ENCODE assay signal across 19 cellular contexts in genomic region chr5:139205586-139205985, GRCh38. TPM values are rescaled to one million over a fixed set of nuclear protein-coding genes. Genes with fewer than 3 reads are reported as not detected.
A peak's percentile ranks its signal among the peaks of the same experiment; 100 is the strongest.
DNase-seq lines count a peak whose midpoint lies in the region; FAIRE-seq and TF ChIP-seq lines count a peak whose summit lies in the region.
"Had no signal": no experiment of that assay in that cellular context is flagged by ENCODE, and none has a peak within 500 bp of the region (broad histone marks: within the 10 kb centered on the region; RNA-seq: fewer than 3 reads in every experiment).

No MANE protein-coding gene starts in this region.

- H2AFZ ChIP-seq in trophoblast cell (ENCODE audit: insufficient read depth, low read length, poor library complexity) = no peak overlapping the region

- H2AK5ac ChIP-seq in trophoblast cell (ENCODE audit: low read length) = no peak overlapping the region

- DNase-seq in Caco-2 (peak in 1 of 2 experiments; percentile 20), trophoblast cell (peak; percentile 62 to 78), urothelium cell line (ENCODE audit: low spot score) (no peak), NCI-H1105 treated with DMSO at 0.1 percent for 48 hours (lab: John Stamatoyannopoulos, UW) (no peak), SW 1271 (lab: John Stamatoyannopoulos, UW) (no peak)
- DNase-seq: AML-193; CD4-positive, alpha-beta T cell; CD8-positive, alpha-beta T cell; DMS79 treated with DMSO at 0.1 percent for 48 hours; GF-D8 had no signal

- H3K4me2 ChIP-seq in trophoblast cell (ENCODE audit: low read length) = no peak overlapping the region
- H3K4me2 ChIP-seq: A549 had no signal

- H3K4me1 Mint-ChIP-seq in Caco-2 (ENCODE audit: low read depth, unreplicated experiment) = peaks cover 10% of the 10 kb centered on the region
- H3K4me1 Mint-ChIP-seq: B cell had no signal

- H3K79me1 ChIP-seq in trophoblast cell (ENCODE audit: low read length) = no peaks in the 10 kb centered on the region

- H3K4me1 ChIP-seq in Caco-2 = peaks cover 5% of the 10 kb centered on the region; the same call in 1 of the 2 replicates
- H3K4me1 ChIP-seq in trophoblast cell (ENCODE audit: control insufficient read depth in 1 of 2, insufficient read depth in 2 of 2, low read length in 2 of 2) = no peaks in the 10 kb centered on the region
- H3K4me1 ChIP-seq: A549 had no signal

- H3K36me3 ChIP-seq in Caco-2 (ENCODE audit: control insufficient read depth, insufficient read depth, low read length) (no peaks in the 10 kb centered on the region), trophoblast cell (ENCODE audit: control insufficient read depth in 1 of 2, insufficient read depth in 2 of 2, low read length in 2 of 2) (no peaks in the 10 kb centered on the region)
- H3K36me3 ChIP-seq: BLaER1 treated with 17β-estradiol and CSF1 and Interleukin-3, amounts not matched to agents 10 nM and 100 nM had no signal

- H3K18ac ChIP-seq in trophoblast cell (ENCODE audit: low read length) = no peak overlapping the region

- no peaks in the 10 kb centered on the region for H3K9me3 ChIP-seq in Caco-2
- no peaks in the 10 kb centered on the region for H3K9me3 ChIP-seq in trophoblast cell (ENCODE audit: insufficient read depth, low read depth, low read length)
- H3K9me3 ChIP-seq: A549; BLaER1 treated with 17β-estradiol and CSF1 and Interleukin-3, amounts not matched to agents 10 nM and 100 nM had no signal

- no peak for TF ChIP-seq CTCF in Caco-2 (IDR thresholded peaks at IDR 0.05; ENCODE audit: insufficient read depth in 1 of 2, low read depth in 1 of 2, low read length in 1 of 2, severe bottlenecking in 1 of 2, unreplicated experiment in 1 of 2)

- intact Hi-C loops in Caco-2 (cut with micrococcal nuclease; ENCODE audit: unreplicated experiment) = no loop called here

- no peak overlapping the region for H3K23ac ChIP-seq in trophoblast cell (ENCODE audit: low read length)

- H3K27me3 ChIP-seq in Caco-2 (replicated peaks; ENCODE audit: control insufficient read depth, insufficient read depth, low read length) (no peaks in the 10 kb centered on the region), trophoblast cell (ENCODE audit: insufficient read depth, low read length) (no peaks in the 10 kb centered on the region)
- H3K27me3 ChIP-seq: BLaER1 treated with 17β-estradiol and CSF1 and Interleukin-3, amounts not matched to agents 10 nM and 100 nM had no signal

- peak overlapping the region; percentile 71 for H3K27ac Mint-ChIP-seq in Caco-2 (ENCODE audit: unreplicated experiment)
- H3K27ac Mint-ChIP-seq: B cell; CD4-positive, alpha-beta T cell; CD8-positive, alpha-beta T cell had no signal

- H3K4me3 ChIP-seq in Caco-2 (ENCODE audit: low read depth, low read length) (no peak overlapping the region), trophoblast cell (ENCODE audit: low read depth, low read length) (no peak overlapping the region)
- H3K4me3 ChIP-seq: A549; BLaER1 treated with 17β-estradiol and CSF1 and Interleukin-3, amounts not matched to agents 10 nM and 100 nM had no signal

- H3K14ac ChIP-seq in trophoblast cell (ENCODE audit: low read length) = no peak overlapping the region

- no peak overlapping the region for H3K9ac ChIP-seq in trophoblast cell (ENCODE audit: low read length)
- H3K9ac ChIP-seq: BLaER1 treated with 17β-estradiol and CSF1 and Interleukin-3, amounts not matched to agents 10 nM and 100 nM had no signal

- H3K4ac ChIP-seq in trophoblast cell (ENCODE audit: low read depth, low read length) = no peak overlapping the region

- no peak overlapping the region for H4K8ac ChIP-seq in trophoblast cell (ENCODE audit: low read depth, low read length)

- H3K79me2 ChIP-seq in trophoblast cell (ENCODE audit: control insufficient read depth, insufficient read depth, low read length, poor library complexity) = no peaks in the 10 kb centered on the region

- no CpG with 5 or more reads among the region's 2 CpGs for WGBS in trophoblast cell (ENCODE audit: extremely low coverage, insufficient coverage, insufficient read length)

- FAIRE-seq in urothelium cell line (lab: Jason Lieb, UNC) = peak; percentile 52
- FAIRE-seq: A549, D721Med, G401.6, GM12891, GM19239 had no signal

- no TSS peak for BruUV-seq in Caco-2 (replicated peaks; lab: Mats Ljungman, UMichigan)

- peaks cover 4% of the 10 kb centered on the region for H3K36me3 Mint-ChIP-seq in Caco-2 (ENCODE audit: insufficient read depth, unreplicated experiment)
- H3K36me3 Mint-ChIP-seq: CD8-positive, alpha-beta T cell had no signal

- H4K91ac ChIP-seq in trophoblast cell (ENCODE audit: low read depth, low read length) = no peak overlapping the region

- no peak overlapping the region for H2BK120ac ChIP-seq in trophoblast cell (ENCODE audit: insufficient read depth, low read length, poor library complexity)

- no peak overlapping the region for H2BK5ac ChIP-seq in trophoblast cell (ENCODE audit: low read depth, low read length, poor library complexity)

- H3K27me3 Mint-ChIP-seq in Caco-2 (ENCODE audit: insufficient read depth, unreplicated experiment) = no peaks in the 10 kb centered on the region
- H3K27me3 Mint-ChIP-seq: CD4-positive, alpha-beta T cell had no signal

- no peak overlapping the region for H2BK12ac ChIP-seq in trophoblast cell (ENCODE audit: low read length)

- H3K27ac ChIP-seq in trophoblast cell (ENCODE audit: low read depth, low read length) = no peak overlapping the region
- H3K27ac ChIP-seq: 22Rv1; A549; BLaER1 treated with 17β-estradiol and CSF1 and Interleukin-3, amounts not matched to agents 10 nM and 100 nM; C4-2B had no signal

- H3K4me3 Mint-ChIP-seq in Caco-2 (ENCODE audit: unreplicated experiment) = peak overlapping the region; percentile 28
- H3K4me3 Mint-ChIP-seq: B cell; CD4-positive, alpha-beta T cell; CD8-positive, alpha-beta T cell had no signal

- CTCF ChIA-PET in Caco-2 (lab: Charles Lee) = no interaction called here

- no peak overlapping the region for H4K12ac ChIP-seq in trophoblast cell (ENCODE audit: low read depth, low read length)

- POLR2A ChIA-PET in Caco-2 (lab: Charles Lee) = no interaction called here

- no peaks in the 10 kb centered on the region for H3K9me3 Mint-ChIP-seq in Caco-2 (ENCODE audit: unreplicated experiment)
- H3K9me3 Mint-ChIP-seq: CD4-positive, alpha-beta T cell; CD8-positive, alpha-beta T cell had no signal

RNA-seq across cellular contexts. Expression of gene SIL1, which starts 7.4 kb away (rescaled TPM):
- 29.7 and 31.5 TPM in 2 replicates for total RNA-seq in Caco-2 (2022)
- polyA plus RNA-seq in trophoblast cell (2013) = 16.3 and 18.0 TPM in 2 replicates

Comparison
In these comparisons a context has a peak if more than half of its experiments do, and no peak if none do; other contexts are left out.
1. DNase-seq: peak in trophoblast cell (2 of 2); none in urothelium cell line (single experiment), NCI-H1105 treated with DMSO at 0.1 percent for 48 hours (single experiment) and SW 1271 (0 of 2).